ENCODE assay signal across 8 cellular contexts in the genomic region with DNA sequence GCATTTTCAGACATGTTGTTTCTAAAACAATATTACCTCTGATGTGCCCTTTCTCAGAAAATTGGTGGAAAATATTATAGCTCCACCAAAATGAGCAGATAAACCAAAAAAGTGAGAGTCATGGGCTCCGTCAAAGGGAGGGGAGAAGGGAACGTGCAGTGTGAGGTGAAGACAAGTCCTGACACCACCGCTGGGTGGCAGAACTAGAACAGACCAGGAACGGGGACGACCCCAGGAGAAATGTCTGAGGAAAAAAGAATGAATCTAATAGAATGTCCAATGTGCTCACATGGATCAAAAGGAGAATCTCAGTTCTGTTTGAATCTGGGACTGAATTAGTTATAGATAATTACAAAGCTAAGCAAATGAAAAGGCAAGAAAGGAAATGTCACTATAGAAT. TPM values are rescaled to one million over a fixed set of nuclear protein-coding genes. Genes with fewer than 3 reads are reported as not detected.
DNase-seq lines count a peak whose midpoint lies in the region; ATAC-seq and TF ChIP-seq lines count a peak whose summit lies in the region.

No MANE protein-coding gene starts in this region.

- H3K4me2 ChIP-seq in GM23338 (no peak overlapping the region), osteoblast (ENCODE audit: insufficient read depth, low read length) (no peak overlapping the region)

- no TSS peak for BruUV-seq in Calu3 (replicated peaks; lab: Mats Ljungman, UMichigan)

- in situ Hi-C loops in gastrocnemius medialis (cut with MboI; ENCODE audit: low sequenced_read_pairs in 4 of 4), result loop anchor here in 3 of 4 donors (5.0 to 25.0 kb wide), 4 partner anchors 93 to 630 kb away; a partner anchor contains a TSS

- H4K20me1 ChIP-seq in GM23338 (replicated peaks; ENCODE audit: insufficient read depth) (no peaks in the 10 kb centered on the region; the same call in 1 of the 2 replicates), osteoblast (ENCODE audit: insufficient read depth, low read length) (no peaks in the 10 kb centered on the region)

- H3K27ac ChIP-seq in GM23338 (ENCODE audit: low read depth) (no peak overlapping the region), osteoblast (ENCODE audit: low read depth, low read length) (no peak overlapping the region), gastrocnemius medialis (no peak overlapping the region)

- H3K4me3 ChIP-seq in GM23338 (no peak overlapping the region), osteoblast (ENCODE audit: insufficient read depth, low read length) (no peak overlapping the region), gastrocnemius medialis (no peak overlapping the region)

- ATAC-seq in GM23338, result peak; percentile 90
- ATAC-seq in gastrocnemius medialis, result no peak
- no peak for ATAC-seq in HG03039 (IDR thresholded peaks at IDR 0.05; ENCODE audit: unreplicated experiment)

- H3K27me3 Mint-ChIP-seq in GM23338 (ENCODE audit: insufficient read depth, low read depth, poor library complexity) (no peaks in the 10 kb centered on the region), endothelial cell (ENCODE audit: unreplicated experiment) (no peaks in the 10 kb centered on the region), Calu3 (ENCODE audit: unreplicated experiment) (no peaks in the 10 kb centered on the region)

- intact Hi-C loops in gastrocnemius medialis (cut with DNase I; ENCODE audit: low total_unique reads), result no loop called here
- intact Hi-C loops in Calu3 (cut with micrococcal nuclease; ENCODE audit: unreplicated experiment), result loop anchor here (5.0 kb wide), 1 partner anchor 95 kb away; no protein-coding TSS in a partner anchor

- H3K4me1 ChIP-seq in GM23338 (ENCODE audit: insufficient read depth) (peaks cover 17% of the 10 kb centered on the region), osteoblast (ENCODE audit: insufficient read depth, low read length) (peaks cover 7% of the 10 kb centered on the region), gastrocnemius medialis (peaks cover 17 to 20% of the 10 kb centered on the region in 2 donors)

- H3F3A ChIP-seq in GM23338 (replicated peaks; ENCODE audit: low read depth), result no peaks in the 10 kb centered on the region

- no peak for TF ChIP-seq POLR2A in gastrocnemius medialis (IDR thresholded peaks at IDR 0.05)

- H2AFZ ChIP-seq in GM23338 (no peak overlapping the region), osteoblast (ENCODE audit: low read length) (no peak overlapping the region)

- H3K36me3 Mint-ChIP-seq in GM23338 (ENCODE audit: low read depth), result peaks cover 59% of the 10 kb centered on the region
- H3K36me3 Mint-ChIP-seq in endothelial cell (ENCODE audit: low read depth, unreplicated experiment), result peaks cover 20% of the 10 kb centered on the region
- peaks cover 34% of the 10 kb centered on the region for H3K36me3 Mint-ChIP-seq in Calu3 (ENCODE audit: insufficient read depth, unreplicated experiment)

- H3K36me3 ChIP-seq in GM23338 (ENCODE audit: insufficient read depth) (peaks cover 5% of the 10 kb centered on the region; the same call in 1 of the 2 replicates), osteoblast (ENCODE audit: insufficient read depth, low read length) (peaks cover 67% of the 10 kb centered on the region), gastrocnemius medialis (peaks cover 0 to 56% of the 10 kb centered on the region in 2 donors)

- peak; percentile 61 to 77 for TF ChIP-seq CTCF in GM23338 (conservative IDR thresholded peaks at IDR 0.05; ENCODE audit: low read depth in 2 of 2)
- TF ChIP-seq CTCF in endothelial cell (IDR thresholded peaks at IDR 0.05; ENCODE audit: unreplicated experiment), result peak; percentile 41
- TF ChIP-seq CTCF in osteoblast (IDR thresholded peaks at IDR 0.05; ENCODE audit: extremely low read depth, low read depth, low read length), result peak; percentile 52
- no peak for TF ChIP-seq CTCF in gastrocnemius medialis (IDR thresholded peaks at IDR 0.05 in 4 of 5, conservative IDR thresholded peaks at IDR 0.05 in 1 of 5)
- no peak for TF ChIP-seq CTCF in Calu3 (IDR thresholded peaks at IDR 0.05; ENCODE audit: unreplicated experiment)

- H3K9me2 ChIP-seq in GM23338 (ENCODE audit: insufficient read depth), result no peaks in the 10 kb centered on the region

- DNase-seq in DMS114 treated with DMSO at 0.1 percent for 48 hours (lab: John Stamatoyannopoulos, UW; ENCODE audit: unreplicated experiment) (peak; percentile 41), GM23338 (ENCODE audit: low spot score) (peak; percentile 69), RPMI7951 (ENCODE audit: low read depth) (peak; percentile 11), endothelial cell (ENCODE audit: low spot score) (peak; percentile 53), osteoblast (ENCODE audit: insufficient read length, low spot score, missing footprints) (no peak), gastrocnemius medialis (no peak), Calu3 (no peak)

- CTCF ChIA-PET in Calu3 (lab: Charles Lee), result interaction anchor here (0.6 to 0.7 kb wide), 4 partner anchors 12 to 509 kb away, joined by 3 to 5 read pairs (median 4); no protein-coding TSS in a partner anchor

- H3K27ac Mint-ChIP-seq in GM23338 (no peak overlapping the region), endothelial cell (ENCODE audit: unreplicated experiment) (peak overlapping the region; percentile 67), Calu3 (ENCODE audit: unreplicated experiment) (no peak overlapping the region)

- H3K79me2 ChIP-seq in GM23338 (replicated peaks; ENCODE audit: insufficient read depth) (no peaks in the 10 kb centered on the region), osteoblast (ENCODE audit: insufficient read depth, low read length) (peaks cover 15% of the 10 kb centered on the region)

- H3K27me3 ChIP-seq in GM23338 (ENCODE audit: insufficient read depth) (no peaks in the 10 kb centered on the region), osteoblast (ENCODE audit: insufficient read depth, low read length) (no peaks in the 10 kb centered on the region), gastrocnemius medialis (no peaks in the 10 kb centered on the region)

- H3K9me3 ChIP-seq in osteoblast (ENCODE audit: low read depth, low read length) (no peaks in the 10 kb centered on the region), gastrocnemius medialis (no peaks in the 10 kb centered on the region)

- no peak overlapping the region for H3K4me3 Mint-ChIP-seq in GM23338
- no peak overlapping the region for H3K4me3 Mint-ChIP-seq in endothelial cell (ENCODE audit: unreplicated experiment)
- no peak overlapping the region for H3K4me3 Mint-ChIP-seq in Calu3 (ENCODE audit: low read depth, unreplicated experiment)

- H3K9me3 Mint-ChIP-seq in GM23338 (no peaks in the 10 kb centered on the region), endothelial cell (ENCODE audit: unreplicated experiment) (no peaks in the 10 kb centered on the region), Calu3 (ENCODE audit: low read depth, unreplicated experiment) (no peaks in the 10 kb centered on the region)

- H3K4me1 Mint-ChIP-seq in GM23338 (peaks cover 19% of the 10 kb centered on the region), endothelial cell (ENCODE audit: unreplicated experiment) (peaks cover 5% of the 10 kb centered on the region), Calu3 (ENCODE audit: low read depth, unreplicated experiment) (peaks cover 7% of the 10 kb centered on the region)

TF ChIP-seq in GM23338, 12 proteins besides CTCF, POLR2A, EP300 and RAD21:
- no peak for TF ChIP-seq EZH2 (IDR thresholded peaks at IDR 0.05; ENCODE audit: low read depth, unreplicated experiment)
- TF ChIP-seq ZNF331 (CRISPR knock-in tag; IDR thresholded peaks at IDR 0.05; ENCODE audit: low read depth), result no peak
- TF ChIP-seq ZNF114 (CRISPR knock-in tag; IDR thresholded peaks at IDR 0.05), result no peak
- no peak for TF ChIP-seq JUNB (IDR thresholded peaks at IDR 0.05; ENCODE audit: unreplicated experiment)
- TF ChIP-seq EZH2phosphoT487 (IDR thresholded peaks at IDR 0.05; ENCODE audit: unreplicated experiment), result no peak

RNA-seq across cellular contexts. Expression of a gene that starts 22.6 kb away (rescaled TPM):
- 4.0 and 7.3 TPM in 2 replicates for total RNA-seq in GM23338 (2014; rRNA removed; shearing (Covaris generic))
- polyA plus RNA-seq in GM23338 (2016; fragmentation: Nextera tagmentation; extraction: Ambion mirVana), result 1.1 and 1.2 TPM in 2 replicates
- 0.84 and 1.4 TPM in 2 replicates for total RNA-seq in RPMI7951 (2014; rRNA removed; shearing (Covaris generic))
- total RNA-seq in endothelial cell (ENCODE audit: unreplicated experiment) (9.2 TPM), osteoblast (10.6 and 11.9 TPM in 2 replicates), gastrocnemius medialis (10 to 100 TPM in 2 of 4 donors, 1 to 10 TPM in 2; 6.2 to 20.4 (median 13.7) TPM), Calu3 (2022) (2.9 and 4.0 TPM in 2 replicates)

RNA-seq across cellular contexts. Expression of a gene that starts 24.8 kb away (rescaled TPM):
- total RNA-seq in GM23338 (2014; rRNA removed; shearing (Covaris generic)), result 31.0 and 36.3 TPM in 2 replicates
- polyA plus RNA-seq in GM23338 (2016; fragmentation: Nextera tagmentation; extraction: Ambion mirVana), result 20.3 and 23.7 TPM in 2 replicates
- total RNA-seq in RPMI7951 (2014; rRNA removed; shearing (Covaris generic)), result 17.1 and 20.8 TPM in 2 replicates
- 23.9 TPM for total RNA-seq in endothelial cell (ENCODE audit: unreplicated experiment)
- total RNA-seq in osteoblast, result 46.3 and 53.0 TPM in 2 replicates
- 10 to 100 TPM; 11.2 to 18.6 (median 14.4) TPM for total RNA-seq in gastrocnemius medialis
- total RNA-seq in Calu3 (2022), result 53.3 and 59.3 TPM in 2 replicates

Comparison
In these comparisons a context has a peak if more than half of its experiments do, and no peak if none do; other contexts are left out.
1. DNase-seq: peak in DMS114 treated with DMSO at 0.1 percent for 48 hours (single experiment), GM23338 (single experiment), RPMI7951 (single experiment) and endothelial cell (single experiment); none in osteoblast (single experiment), gastrocnemius medialis (0 of 2) and Calu3 (single experiment).
2. CTCF ChIP-seq: peak in GM23338 (2 of 2), endothelial cell (single experiment) and osteoblast (single experiment); none in gastrocnemius medialis (0 of 5) and Calu3 (single experiment).